In the genomic region with DNA sequence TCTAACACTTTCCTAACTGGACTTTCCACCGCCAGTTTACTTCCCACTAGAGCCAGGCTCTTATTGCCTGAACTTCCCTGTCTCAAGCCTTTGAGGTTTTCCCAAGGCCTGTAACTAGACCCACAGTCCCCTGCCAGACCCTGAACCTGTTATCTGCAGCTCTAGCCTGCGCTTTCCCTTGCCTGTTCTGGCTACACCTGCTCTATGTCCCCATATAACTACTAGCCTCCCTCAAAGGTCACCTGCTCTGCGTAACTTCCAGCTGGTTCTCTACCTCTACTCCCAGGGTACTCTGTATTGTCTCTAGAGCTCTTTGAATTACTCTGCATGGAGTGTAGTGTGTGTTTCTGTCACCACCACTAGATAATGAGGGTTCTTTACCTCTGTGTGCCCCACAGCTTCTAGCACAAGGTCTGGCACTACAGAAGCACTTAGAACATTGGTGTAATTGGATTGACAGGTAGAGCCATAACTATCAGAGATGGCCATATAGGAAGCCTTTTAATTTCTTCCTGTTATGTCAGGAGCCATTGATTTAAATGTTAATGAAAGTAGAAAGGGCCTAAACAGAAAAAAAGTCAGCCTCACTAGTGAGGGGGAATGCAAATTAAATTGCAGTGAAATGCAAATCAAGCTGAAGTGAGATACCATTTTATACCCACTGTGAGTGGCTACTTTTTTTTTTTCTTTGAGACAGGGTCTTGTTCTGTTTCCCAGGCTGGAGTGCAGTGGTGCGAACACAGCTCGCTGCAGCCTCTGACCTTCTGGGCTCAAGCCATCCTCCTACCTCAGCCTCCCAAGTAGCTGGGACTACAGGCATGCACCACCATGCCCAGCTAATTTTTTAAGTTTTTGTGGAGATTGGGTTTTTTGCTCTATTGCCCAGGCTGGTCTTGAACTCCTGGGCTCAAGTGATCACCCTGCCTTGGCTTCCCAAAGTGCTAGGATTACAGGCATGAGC, we compare ENCODE assay signal across 1 cellular context.
A peak's percentile ranks its signal among the peaks of the same experiment; 100 is the strongest.
TF ChIP-seq lines count a peak whose summit lies in the region.

No MANE protein-coding gene starts in this region.

TF ChIP-seq in K562, 482 proteins besides CTCF, POLR2A, EP300 and RAD21:
- TF ChIP-seq MYNN (IDR thresholded peaks at IDR 0.05): 0 out of 2 replicates have a peak, but pooled peaks have one; percentile 23
- TF ChIP-seq MYNN (CRISPR knock-in tag; IDR thresholded peaks at IDR 0.05): no peak
- no peak for TF ChIP-seq NR1H2 (CRISPR knock-in tag; IDR thresholded peaks at IDR 0.05)
- TF ChIP-seq PML (IDR thresholded peaks at IDR 0.05; ENCODE audit: low read length): peak; percentile 19; the same call in 1 of the 2 replicates
- peak; percentile 14 for TF ChIP-seq POLR2B (IDR thresholded peaks at IDR 0.05; ENCODE audit: low read depth, partially characterized antibody)
- TF ChIP-seq POLR2AphosphoS2 (IDR thresholded peaks at IDR 0.05; ENCODE audit: low read length): peak; percentile 47; the same call in 1 of the 2 replicates
TF ChIP-seq in K562: peak in this region for 4.
